8 cellular contexts compared by ENCODE assay signal in the genomic region with DNA sequence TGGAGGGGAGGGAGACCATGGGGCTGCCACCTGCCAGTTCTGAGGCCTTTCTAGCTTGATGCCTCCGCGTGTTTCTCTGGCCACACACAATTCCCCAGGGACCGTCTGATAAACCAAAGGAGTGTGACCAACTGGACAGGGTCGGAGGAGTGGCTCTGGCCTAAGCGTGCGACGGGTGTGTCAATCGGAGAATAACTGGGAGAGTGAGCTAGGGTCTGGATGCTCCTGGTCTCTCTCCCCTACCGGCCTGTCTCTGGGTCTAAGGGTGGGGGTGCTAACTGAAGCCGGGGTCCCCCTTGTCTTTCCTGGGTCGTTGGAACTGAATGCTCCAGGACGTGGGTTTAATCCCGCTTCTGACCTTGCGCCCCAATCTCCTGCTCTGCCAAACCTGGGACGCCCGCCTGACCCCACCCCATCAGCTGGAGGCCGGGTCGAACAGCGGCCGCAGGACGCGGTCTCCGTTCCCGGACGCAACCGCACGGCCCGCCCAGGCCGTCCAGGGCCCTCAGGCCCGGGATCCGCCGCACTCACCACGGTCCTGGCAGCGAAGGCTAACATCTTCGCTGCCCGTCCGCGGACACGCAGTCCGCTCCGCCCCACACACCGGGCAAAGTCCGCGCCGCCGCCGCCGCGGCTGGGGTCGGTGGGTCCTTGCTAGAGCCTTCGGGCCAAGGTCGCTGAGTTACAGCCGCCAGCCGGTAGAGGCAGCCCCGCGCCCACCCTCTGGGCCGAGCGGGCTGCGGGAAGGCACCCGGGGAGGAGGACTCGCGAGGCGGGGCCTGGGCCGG. TPM values are rescaled to one million over a fixed set of nuclear protein-coding genes. Genes with fewer than 3 reads are reported as not detected.
DNase-seq lines count a peak whose midpoint lies in the region; ATAC-seq and TF ChIP-seq lines count a peak whose summit lies in the region.

No MANE protein-coding gene starts in this region.

- no peaks in the 10 kb centered on the region for H3K9me3 Mint-ChIP-seq in activated T-helper 2 cell treated with anti-CD3 and anti-CD28 coated beads, Interferon-gamma antibody, Interleukin-2, Interleukin-4, amounts not matched to agents 10 μg/mL and 5 μg/mL and 100 μg/mL, durations not matched to agents 14 hours and 24 hours and 36 hours

- WGBS in heart right ventricle, 2 donors = 2% methylated on average over 55 to 64 of the region's 64 CpGs

- H3K27me3 ChIP-seq in heart right ventricle (no peaks in the 10 kb centered on the region), rectal smooth muscle tissue (ENCODE audit: control insufficient read depth, insufficient read depth, low read length) (no peaks in the 10 kb centered on the region)

- TF ChIP-seq CTCF in heart right ventricle (IDR thresholded peaks at IDR 0.05) = peak in 1 of 9 donors; percentile 9

- H3K9ac ChIP-seq in rectal smooth muscle tissue (ENCODE audit: low read length) = peak overlapping the region; percentile 58

- intact Hi-C loops in activated T-helper 2 cell treated with anti-CD3 and anti-CD28 coated beads, Interferon-gamma antibody, Interleukin-2, Interleukin-4, amounts not matched to agents 10 μg/mL and 5 μg/mL and 100 μg/mL, durations not matched to agents 14 hours and 24 hours and 36 hours (cut with micrococcal nuclease) = loop anchor here (1.0 kb wide), 1 partner anchor 303 kb away; no protein-coding TSS in a partner anchor
- intact Hi-C loops in heart right ventricle (cut with DNase I) = no loop called here

- no peaks in the 10 kb centered on the region for H3K27me3 Mint-ChIP-seq in activated T-helper 2 cell treated with anti-CD3 and anti-CD28 coated beads, Interferon-gamma antibody, Interleukin-2, Interleukin-4, amounts not matched to agents 10 μg/mL and 5 μg/mL and 100 μg/mL, durations not matched to agents 14 hours and 24 hours and 36 hours (ENCODE audit: low read depth)

- DNase-seq in activated CD8-positive, alpha-beta memory T cell treated with anti-CD3 and anti-CD28 coated beads, Interleukin-2, amount 50 U/mL, for 48 hours = peak; percentile 61
- DNase-seq in activated CD8-positive, alpha-beta memory T cell treated with anti-CD3 and anti-CD28 coated beads, Interleukin-2, amount 50 U/mL, for 4 hours = no peak
- DNase-seq in activated T-helper 2 cell treated with anti-CD3 and anti-CD28 coated beads, Interferon-gamma antibody, Interleukin-2, Interleukin-4, amounts not matched to agents 10 μg/mL and 5 μg/mL and 100 μg/mL, durations not matched to agents 14 hours and 24 hours and 36 hours (ENCODE audit: low spot score) = no peak
- DNase-seq in heart right ventricle = peak; percentile 42 to 47

- H3K4me1 Mint-ChIP-seq in activated T-helper 2 cell treated with anti-CD3 and anti-CD28 coated beads, Interferon-gamma antibody, Interleukin-2, Interleukin-4, amounts not matched to agents 10 μg/mL and 5 μg/mL and 100 μg/mL, durations not matched to agents 14 hours and 24 hours and 36 hours (ENCODE audit: low read depth) = peaks cover 18% of the 10 kb centered on the region

- H3K4me3 Mint-ChIP-seq in activated T-helper 2 cell treated with anti-CD3 and anti-CD28 coated beads, Interferon-gamma antibody, Interleukin-2, Interleukin-4, amounts not matched to agents 10 μg/mL and 5 μg/mL and 100 μg/mL, durations not matched to agents 14 hours and 24 hours and 36 hours (ENCODE audit: low read depth) = peak overlapping the region; percentile 61

- H3K4me3 ChIP-seq in heart right ventricle (peak overlapping the region; percentile 67 to 99 (median 90)), rectal smooth muscle tissue (ENCODE audit: low read length) (peak overlapping the region; percentile 72)

- peaks cover 0 to 49% (median 29%) of the 10 kb centered on the region in 9 donors for H3K4me1 ChIP-seq in heart right ventricle
- peaks cover 8% of the 10 kb centered on the region for H3K4me1 ChIP-seq in rectal smooth muscle tissue (ENCODE audit: control insufficient read depth, insufficient read depth, low read length)

- H3K36me3 ChIP-seq in heart right ventricle (peaks cover 0 to 28% (median 4%) of the 10 kb centered on the region in 9 donors), rectal smooth muscle tissue (ENCODE audit: control insufficient read depth, insufficient read depth, low read length) (peaks cover 5% of the 10 kb centered on the region)

- H3K27ac ChIP-seq in heart right ventricle (peak overlapping the region; percentile 31 to 98 (median 96)), rectal smooth muscle tissue (ENCODE audit: low read depth, low read length) (peak overlapping the region; percentile 100)

- ATAC-seq in HG03469 (IDR thresholded peaks at IDR 0.05; ENCODE audit: unreplicated experiment) = peak; percentile 21
- peak; percentile 1 to 22 (median 6) for ATAC-seq in heart right ventricle
- ATAC-seq in HG02798 (IDR thresholded peaks at IDR 0.05; ENCODE audit: poor library complexity, unreplicated experiment) = no peak
- ATAC-seq in HG02981 (IDR thresholded peaks at IDR 0.05; ENCODE audit: unreplicated experiment) = no peak

- H3K36me3 Mint-ChIP-seq in activated T-helper 2 cell treated with anti-CD3 and anti-CD28 coated beads, Interferon-gamma antibody, Interleukin-2, Interleukin-4, amounts not matched to agents 10 μg/mL and 5 μg/mL and 100 μg/mL, durations not matched to agents 14 hours and 24 hours and 36 hours (ENCODE audit: low read depth) = no peaks in the 10 kb centered on the region

- no peak overlapping the region for H3K27ac Mint-ChIP-seq in activated T-helper 2 cell treated with anti-CD3 and anti-CD28 coated beads, Interferon-gamma antibody, Interleukin-2, Interleukin-4, amounts not matched to agents 10 μg/mL and 5 μg/mL and 100 μg/mL, durations not matched to agents 14 hours and 24 hours and 36 hours

- H3K9me3 ChIP-seq in heart right ventricle = no peaks in the 10 kb centered on the region

RNA-seq across cellular contexts. Expression of a gene that starts 0.4 kb away (rescaled TPM):
- 13.6 and 14.3 TPM in 2 replicates for total RNA-seq in activated T-helper 2 cell treated with anti-CD3 and anti-CD28 coated beads, Interferon-gamma antibody, Interleukin-2, Interleukin-4, amounts not matched to agents 10 μg/mL and 5 μg/mL and 100 μg/mL, durations not matched to agents 14 hours and 24 hours and 36 hours
- total RNA-seq in heart right ventricle = 10 to 100 TPM; 67.0 to 84.7 (median 74.1) TPM
- polyA plus RNA-seq in heart right ventricle = 10 to 100 TPM; 19.5 to 48.5 TPM

RNA-seq across cellular contexts. Expression of a gene that starts 1.1 kb away (rescaled TPM):
- 106 and 112 TPM in 2 replicates for total RNA-seq in activated T-helper 2 cell treated with anti-CD3 and anti-CD28 coated beads, Interferon-gamma antibody, Interleukin-2, Interleukin-4, amounts not matched to agents 10 μg/mL and 5 μg/mL and 100 μg/mL, durations not matched to agents 14 hours and 24 hours and 36 hours
- total RNA-seq in heart right ventricle = 100 to 1,000 TPM; 169 to 227 (median 187) TPM
- 100 to 1,000 TPM; 106 to 176 TPM for polyA plus RNA-seq in heart right ventricle

RNA-seq across cellular contexts. Expression of a gene that starts 29.2 kb away (rescaled TPM):
- 20.2 and 22.9 TPM in 2 replicates for total RNA-seq in activated T-helper 2 cell treated with anti-CD3 and anti-CD28 coated beads, Interferon-gamma antibody, Interleukin-2, Interleukin-4, amounts not matched to agents 10 μg/mL and 5 μg/mL and 100 μg/mL, durations not matched to agents 14 hours and 24 hours and 36 hours
- 1 to 10 TPM; 3.1 to 7.0 (median 5.0) TPM for total RNA-seq in heart right ventricle
- polyA plus RNA-seq in heart right ventricle = 1 to 10 TPM; 3.8 to 8.1 TPM

Comparison
In these comparisons a context has a peak if more than half of its experiments do, and no peak if none do; other contexts are left out.
1. DNase-seq: peak in activated CD8-positive, alpha-beta memory T cell treated with anti-CD3 and anti-CD28 coated beads, Interleukin-2, amount 50 U/mL, for 48 hours (single experiment) and heart right ventricle (2 of 2); none in activated CD8-positive, alpha-beta memory T cell treated with anti-CD3 and anti-CD28 coated beads, Interleukin-2, amount 50 U/mL, for 4 hours (single experiment) and activated T-helper 2 cell treated with anti-CD3 and anti-CD28 coated beads, Interferon-gamma antibody, Interleukin-2, Interleukin-4, amounts not matched to agents 10 μg/mL and 5 μg/mL and 100 μg/mL, durations not matched to agents 14 hours and 24 hours and 36 hours (single experiment).
2. ATAC-seq: peak in HG03469 (single experiment) and heart right ventricle (8 of 8); none in HG02798 (single experiment) and HG02981 (single experiment).